ENCODE assay signal across 1 cellular context in the genomic region with DNA sequence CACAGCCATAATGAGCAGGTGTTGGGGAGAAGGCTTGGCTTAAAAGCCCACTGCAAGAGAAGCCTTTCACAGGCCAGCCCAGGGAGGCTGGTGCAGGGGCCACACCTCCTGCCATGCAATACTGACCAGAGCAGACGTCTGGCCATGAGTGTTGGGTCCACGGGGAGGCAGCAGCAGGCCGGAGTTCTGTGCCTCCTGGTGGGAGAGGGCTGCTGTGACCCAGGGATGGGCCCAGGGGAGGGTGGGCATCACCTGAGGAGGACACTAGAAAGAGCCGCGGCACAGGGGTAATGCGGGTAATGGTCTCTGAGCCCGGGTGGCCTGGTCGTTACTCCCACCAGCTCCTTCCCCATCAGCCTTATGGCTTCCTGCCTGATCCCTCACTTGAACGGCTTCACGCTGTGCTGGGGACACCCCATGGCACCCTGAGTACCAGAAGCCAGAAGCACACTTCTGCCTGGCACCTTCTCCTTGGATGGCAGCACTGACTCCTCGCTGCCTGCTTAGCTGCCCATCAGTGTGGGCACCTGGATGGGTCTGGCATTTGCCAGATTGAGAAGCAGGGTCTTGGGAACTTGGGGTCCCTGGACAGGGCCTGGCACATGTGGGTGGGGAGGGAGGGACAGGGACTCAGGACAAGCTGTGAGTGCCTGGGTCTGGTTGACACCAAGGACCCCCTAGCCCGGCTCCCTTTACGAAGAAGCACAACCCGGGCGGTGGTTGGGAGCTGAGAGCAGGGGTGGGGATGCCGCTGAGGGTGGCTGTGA.
TF ChIP-seq lines count a peak whose summit lies in the region.

No MANE protein-coding gene starts in this region.

TF ChIP-seq in liver, 16 proteins besides CTCF, POLR2A, EP300 and RAD21 (continued from another document):
- TF ChIP-seq REST (IDR thresholded peaks at IDR 0.05) (no peak), NR2F2 (IDR thresholded peaks at IDR 0.05) (no peak), HNF4A (conservative IDR thresholded peaks at IDR 0.05) (no peak)
